Comparison of ENCODE assay signal across 1 cellular context in the genomic region with DNA sequence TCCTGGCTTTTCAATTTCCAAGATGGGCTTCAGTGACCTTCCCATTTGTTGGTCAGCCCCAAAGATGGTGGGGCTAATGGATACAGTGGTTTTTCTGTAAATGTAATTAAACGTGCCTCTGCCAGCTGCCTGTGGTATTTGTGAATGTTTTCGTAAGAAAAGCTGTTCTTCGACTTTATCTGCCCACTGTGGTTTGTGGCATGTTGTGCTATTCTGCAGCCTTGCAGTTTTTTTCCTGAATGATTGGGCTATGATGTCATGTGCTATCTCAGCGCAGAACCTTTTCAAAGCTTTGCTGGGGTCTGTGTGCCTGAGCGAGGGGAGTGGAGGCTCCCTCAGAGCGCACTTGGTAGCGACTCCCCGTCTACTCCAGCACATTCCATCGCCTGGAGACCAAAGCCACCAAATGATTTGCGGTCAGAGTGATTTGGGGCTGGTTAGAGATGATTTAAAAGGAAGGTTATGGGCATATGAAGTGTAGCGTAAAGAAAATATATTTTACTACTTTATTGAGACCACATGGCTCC.
TF ChIP-seq lines count a peak whose summit lies in the region.

No MANE protein-coding gene starts in this region.

TF ChIP-seq in HEK293, 187 proteins besides CTCF, POLR2A, EP300 and RAD21 (continued from another document):
- TF ChIP-seq, protein P1, sequence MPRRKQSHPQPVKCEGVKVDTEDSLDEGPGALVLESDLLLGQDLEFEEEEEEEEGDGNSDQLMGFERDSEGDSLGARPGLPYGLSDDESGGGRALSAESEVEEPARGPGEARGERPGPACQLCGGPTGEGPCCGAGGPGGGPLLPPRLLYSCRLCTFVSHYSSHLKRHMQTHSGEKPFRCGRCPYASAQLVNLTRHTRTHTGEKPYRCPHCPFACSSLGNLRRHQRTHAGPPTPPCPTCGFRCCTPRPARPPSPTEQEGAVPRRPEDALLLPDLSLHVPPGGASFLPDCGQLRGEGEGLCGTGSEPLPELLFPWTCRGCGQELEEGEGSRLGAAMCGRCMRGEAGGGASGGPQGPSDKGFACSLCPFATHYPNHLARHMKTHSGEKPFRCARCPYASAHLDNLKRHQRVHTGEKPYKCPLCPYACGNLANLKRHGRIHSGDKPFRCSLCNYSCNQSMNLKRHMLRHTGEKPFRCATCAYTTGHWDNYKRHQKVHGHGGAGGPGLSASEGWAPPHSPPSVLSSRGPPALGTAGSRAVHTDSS (tag by site-specific recombination; IDR thresholded peaks at IDR 0.05), result no peak
- TF ChIP-seq ZNF280D (tag by site-specific recombination; IDR thresholded peaks at IDR 0.05) (no peak), HOXC10 (CRISPR knock-in tag; IDR thresholded peaks at IDR 0.05) (no peak), ZNF558 (tag by site-specific recombination; IDR thresholded peaks at IDR 0.05) (0 out of 2 replicates have a peak, but pooled peaks have one; percentile 6)
TF ChIP-seq in HEK293: peak in this region for 66.
